Comparison of ENCODE assay signal across 23 cellular contexts in the genomic region with DNA sequence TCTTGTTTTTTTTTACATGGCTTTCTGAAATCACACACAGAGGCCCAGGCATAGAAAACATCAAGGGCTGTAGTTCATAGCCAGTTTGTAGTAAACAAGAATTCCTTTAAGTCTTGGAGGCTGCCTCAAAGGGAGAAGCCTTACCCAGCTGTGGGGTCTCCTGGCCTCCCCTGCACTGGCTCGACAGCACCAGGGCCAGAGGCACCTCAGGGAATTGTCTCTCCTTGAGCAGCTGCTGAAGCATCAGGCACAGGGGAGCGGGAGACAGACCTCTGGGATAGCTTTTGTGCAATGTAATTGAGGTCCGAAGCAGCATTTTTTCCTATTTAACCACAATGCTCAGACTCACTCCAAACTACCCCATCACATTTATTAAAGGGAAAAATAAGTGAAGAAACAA.
"Had no signal": no experiment of that assay in that cellular context is flagged by ENCODE, and none has a peak within 500 bp of the region (broad histone marks: within the 10 kb centered on the region; RNA-seq: fewer than 3 reads in every experiment).

No MANE protein-coding gene starts in this region.

- H3K36me3 ChIP-seq: left ventricle myocardium inferior, ovary, right atrium auricular region, right lobe of liver, stomach, thyroid gland, transverse colon, upper lobe of left lung, vagina had no signal

- H3K4me1 Mint-ChIP-seq: mesothelial cell of epicardium; naive B cell; natural killer cell; stimulated activated naive B cell treated with anti-CD40 and anti-IgM and Interleukin-4, amounts not matched to agents 10 μg/mL and 1 μg/mL and 100 μg/mL, for 72 hours had no signal

- H3K27me3 ChIP-seq: ovary, right atrium auricular region, right lobe of liver, stomach, testis, thyroid gland, transverse colon, upper lobe of left lung, vagina had no signal

- H3K9me3 ChIP-seq: left ventricle myocardium inferior, ovary, right atrium auricular region, right lobe of liver, stomach, testis, thyroid gland, transverse colon, upper lobe of left lung, vagina had no signal

- H3K4me2 ChIP-seq: smooth muscle cell had no signal

- H3K9me3 Mint-ChIP-seq: natural killer cell; nephron progenitor cell; stimulated activated naive B cell treated with anti-CD40 and anti-IgM and Interleukin-4, amounts not matched to agents 10 μg/mL and 1 μg/mL and 100 μg/mL, for 72 hours had no signal

- H3K4me3 ChIP-seq: left ventricle myocardium inferior, lung, ovary, right atrium auricular region, right lobe of liver, smooth muscle cell, stomach, testis, thyroid gland, transverse colon, upper lobe of left lung, vagina had no signal

- H3K4me1 ChIP-seq: left ventricle myocardium inferior, right atrium auricular region, right lobe of liver, stomach, testis, thyroid gland, transverse colon, upper lobe of left lung, vagina had no signal

- DNase-seq: islet precursor cell; left ventricle myocardium inferior; mesendoderm; naive B cell; natural killer cell; nephron progenitor cell; ovary; right lobe of liver; stimulated activated CD4-positive, alpha-beta T cell treated with anti-CD3 and anti-CD28 coated beads, Interleukin-2, amount 100 ng/mL, for 24 hours; stimulated activated CD4-positive, alpha-beta T cell treated with anti-CD3 and anti-CD28 coated beads, Interleukin-4, amount 100 ng/mL, for 1 hour; stimulated activated naive B cell treated with anti-CD40 and anti-IgM and Interleukin-4, amounts not matched to agents 10 μg/mL and 1 μg/mL and 100 μg/mL, for 72 hours; stimulated activated naive CD8-positive, alpha-beta T cell treated with anti-CD3 and anti-CD28 coated beads, Interleukin-15, Interleukin-2, amounts not matched to agents 100 U/mL and 50 U/mL, for 24 hours; stomach; testis; thyroid gland; transverse colon had no signal

- H3K27ac ChIP-seq: left ventricle myocardium inferior, ovary, right atrium auricular region, right lobe of liver, stomach, testis, thyroid gland, transverse colon, upper lobe of left lung, vagina had no signal

- ATAC-seq: natural killer cell; right lobe of liver; stimulated activated naive B cell treated with anti-CD40 and anti-IgM and Interleukin-4, amounts not matched to agents 10 μg/mL and 1 μg/mL and 100 μg/mL, for 72 hours; stimulated activated naive CD8-positive, alpha-beta T cell treated with anti-CD3 and anti-CD28 coated beads, Interleukin-15, Interleukin-2, amounts not matched to agents 100 U/mL and 50 U/mL, for 24 hours had no signal

- H3K4me3 Mint-ChIP-seq: mesothelial cell of epicardium; naive B cell; natural killer cell; nephron progenitor cell; stimulated activated naive B cell treated with anti-CD40 and anti-IgM and Interleukin-4, amounts not matched to agents 10 μg/mL and 1 μg/mL and 100 μg/mL, for 72 hours had no signal

- H3K27ac Mint-ChIP-seq: mesothelial cell of epicardium; naive B cell; natural killer cell; nephron progenitor cell; progenitor cell of endocrine pancreas; stimulated activated naive B cell treated with anti-CD40 and anti-IgM and Interleukin-4, amounts not matched to agents 10 μg/mL and 1 μg/mL and 100 μg/mL, for 72 hours had no signal

- H3K36me3 Mint-ChIP-seq: mesothelial cell of epicardium; naive B cell; natural killer cell; stimulated activated naive B cell treated with anti-CD40 and anti-IgM and Interleukin-4, amounts not matched to agents 10 μg/mL and 1 μg/mL and 100 μg/mL, for 72 hours had no signal
